In the genomic region with DNA sequence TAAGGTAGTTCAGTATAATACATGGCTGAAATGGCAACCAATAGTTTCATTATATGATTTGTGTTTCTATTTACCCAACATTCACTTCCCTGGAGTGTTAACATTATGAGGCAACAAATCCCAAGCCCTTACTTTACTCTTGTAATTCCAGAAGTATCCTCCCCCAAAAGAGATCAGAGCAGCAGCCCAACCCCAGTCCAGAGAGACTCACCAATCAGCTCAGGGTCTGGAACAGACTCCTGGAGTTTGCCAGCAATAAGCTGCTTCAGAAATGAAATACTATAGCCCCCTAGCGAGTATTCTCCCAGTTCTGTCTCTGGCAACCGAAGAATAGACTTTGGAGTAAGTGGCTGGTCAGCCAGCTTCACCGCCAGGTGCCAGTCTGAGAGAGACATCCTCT, we compare ENCODE assay signal across 20 cellular contexts. TPM values are rescaled to one million over a fixed set of nuclear protein-coding genes. Genes with fewer than 3 reads are reported as not detected.
DNase-seq lines count a peak whose midpoint lies in the region; ATAC-seq, FAIRE-seq and TF ChIP-seq lines count a peak whose summit lies in the region.
"Had no signal": no experiment of that assay in that cellular context is flagged by ENCODE, and none has a peak within 500 bp of the region (broad histone marks: within the 10 kb centered on the region; RNA-seq: fewer than 3 reads in every experiment).

No MANE protein-coding gene starts in this region.

- 44% methylated on average over 3 of the region's 3 CpGs for WGBS in HepG2 (ENCODE audit: low lambda C conversion rate)

- peak; percentile 55 for FAIRE-seq in HepG2 (lab: Jason Lieb, UNC)
- FAIRE-seq: A204.1, GM12892, GM19239, HTR-8/SVneo had no signal

- H4K20me1 ChIP-seq in HepG2 (ENCODE audit: insufficient read depth, low read length): no peaks in the 10 kb centered on the region

- intact Hi-C loops in HepG2 (cut with micrococcal nuclease; ENCODE audit: unreplicated experiment): no loop called here

- TF ChIP-seq RAD21 in HepG2 (CRISPR knock-in tag; IDR thresholded peaks at IDR 0.05): no peak

- no peak overlapping the region for H3K4me3 Mint-ChIP-seq in activated naive CD8-positive, alpha-beta T cell treated with anti-CD3 and anti-CD28 coated beads, Interleukin-2, amount 10 ng/mL, durations not matched to agents 7 days and 5 days
- no peak overlapping the region for H3K4me3 Mint-ChIP-seq in activated naive CD8-positive, alpha-beta T cell treated with anti-CD3 and anti-CD28 coated beads for 36 hours
- no peak overlapping the region for H3K4me3 Mint-ChIP-seq in activated naive CD8-positive, alpha-beta T cell treated with anti-CD3 and anti-CD28 coated beads, Interleukin-2, amount 50 U/mL, for 24 hours

- H2AFZ ChIP-seq in HepG2 (ENCODE audit: low read length): no peak overlapping the region

- peaks cover 41% of the 10 kb centered on the region for H3K4me1 Mint-ChIP-seq in activated naive CD8-positive, alpha-beta T cell treated with anti-CD3 and anti-CD28 coated beads, Interleukin-2, amount 10 ng/mL, durations not matched to agents 7 days and 5 days
- H3K4me1 Mint-ChIP-seq in activated naive CD8-positive, alpha-beta T cell treated with anti-CD3 and anti-CD28 coated beads for 36 hours: peaks cover 45% of the 10 kb centered on the region
- H3K4me1 Mint-ChIP-seq in activated naive CD8-positive, alpha-beta T cell treated with anti-CD3 and anti-CD28 coated beads, Interleukin-2, amount 50 U/mL, for 24 hours: peaks cover 59% of the 10 kb centered on the region

- DNase-seq in activated naive CD8-positive, alpha-beta T cell treated with anti-CD3 and anti-CD28 coated beads, Interleukin-2, amount 10 ng/mL, durations not matched to agents 7 days and 5 days: no peak
- DNase-seq in activated naive CD8-positive, alpha-beta T cell treated with anti-CD3 and anti-CD28 coated beads for 36 hours: no peak
- no peak for DNase-seq in activated naive CD8-positive, alpha-beta T cell treated with anti-CD3 and anti-CD28 coated beads, Interleukin-2, amount 50 U/mL, for 24 hours
- DNase-seq in HepG2 (ENCODE audit: low spot score): peak; percentile 54
- DNase-seq in medulla oblongata (ENCODE audit: extremely low spot score): no peak
- DNase-seq in NCI-H2227 (lab: John Stamatoyannopoulos, UW; ENCODE audit: unreplicated experiment): no peak
- DNase-seq in brain microvascular endothelial cell: no peak
- DNase-seq in effector memory CD4-positive, alpha-beta T cell: no peak
- DNase-seq: Calu3, DMS79, HCEC 1CT, NCI-H1436 treated with DMSO at 0.1 percent for 48 hours, NCI-H2081 treated with DMSO at 0.1 percent for 48 hours, NCI-H345, NCI-H526 treated with DMSO at 0.1 percent for 48 hours, Right ventricle myocardium superior had no signal

- TF ChIP-seq CTCF in HepG2 (CRISPR knock-in tag; IDR thresholded peaks at IDR 0.05) (0 out of 2 replicates have a peak, but pooled peaks have one; percentile 12), brain microvascular endothelial cell (IDR thresholded peaks at IDR 0.05; ENCODE audit: low read depth, low read length, missing control alignments) (no peak)

- BruUV-seq in HepG2 (replicated peaks; lab: Mats Ljungman, UMichigan): no TSS peak

- H3K27me3 Mint-ChIP-seq in activated naive CD8-positive, alpha-beta T cell treated with anti-CD3 and anti-CD28 coated beads, Interleukin-2, amount 10 ng/mL, durations not matched to agents 7 days and 5 days: no peaks in the 10 kb centered on the region
- no peaks in the 10 kb centered on the region for H3K27me3 Mint-ChIP-seq in activated naive CD8-positive, alpha-beta T cell treated with anti-CD3 and anti-CD28 coated beads for 36 hours
- H3K27me3 Mint-ChIP-seq in activated naive CD8-positive, alpha-beta T cell treated with anti-CD3 and anti-CD28 coated beads, Interleukin-2, amount 50 U/mL, for 24 hours: no peaks in the 10 kb centered on the region

- in situ Hi-C loops in HepG2 (cut with HindIII; ENCODE audit: extremely low pct_ligation_motif_present, low pct_unique_long_range_greater_than_20kb): no loop called here
- in situ Hi-C loops in brain microvascular endothelial cell (cut with HindIII; ENCODE audit: low pct_ligation_motif_present, low sequenced_read_pairs): no loop called here

- H3K4me1 ChIP-seq in HepG2 (ENCODE audit: insufficient read depth, low read length): peaks cover 39% of the 10 kb centered on the region
- H3K4me1 ChIP-seq in effector memory CD4-positive, alpha-beta T cell (ENCODE audit: control insufficient read depth, insufficient read depth, low read length, poor library complexity, severe bottlenecking): peaks cover 5% of the 10 kb centered on the region

- TF ChIP-seq EP300 in HepG2 (IDR thresholded peaks at IDR 0.05; ENCODE audit: low read depth in 2 of 2, low read length in 2 of 2) (no peak), HepG2 (CRISPR knock-in tag; IDR thresholded peaks at IDR 0.05; ENCODE audit: borderline replicate concordance) (no peak)

- CTCF ChIA-PET in HepG2 (lab: Yijun Ruan, JAX; ENCODE audit: low intra/inter-chr PET ratio, low total read pairs): no interaction called here

- peaks cover 24% of the 10 kb centered on the region for H3K79me2 ChIP-seq in HepG2 (ENCODE audit: insufficient read depth, low read length)

- H3K4me2 ChIP-seq in HepG2 (ENCODE audit: low read depth, low read length): no peak overlapping the region

- no peak for TF ChIP-seq POLR2A in HepG2 (IDR thresholded peaks at IDR 0.05; ENCODE audit: insufficient read depth in 1 of 2, low read depth in 2 of 2, low read length in 2 of 2)

- H3K9ac ChIP-seq in HepG2 (ENCODE audit: insufficient read depth, low read depth, low read length): no peak overlapping the region

- peak overlapping the region; percentile 11 for H3K27ac Mint-ChIP-seq in activated naive CD8-positive, alpha-beta T cell treated with anti-CD3 and anti-CD28 coated beads, Interleukin-2, amount 10 ng/mL, durations not matched to agents 7 days and 5 days
- H3K27ac Mint-ChIP-seq in activated naive CD8-positive, alpha-beta T cell treated with anti-CD3 and anti-CD28 coated beads for 36 hours: no peak overlapping the region
- peak overlapping the region; percentile 10 for H3K27ac Mint-ChIP-seq in activated naive CD8-positive, alpha-beta T cell treated with anti-CD3 and anti-CD28 coated beads, Interleukin-2, amount 50 U/mL, for 24 hours

- H3K9me3 ChIP-seq in HepG2 (ENCODE audit: low read length): no peaks in the 10 kb centered on the region
- H3K9me3 ChIP-seq in effector memory CD4-positive, alpha-beta T cell (ENCODE audit: control insufficient read depth, low read length): no peaks in the 10 kb centered on the region

- peaks cover 2% of the 10 kb centered on the region for H3K9me3 Mint-ChIP-seq in activated naive CD8-positive, alpha-beta T cell treated with anti-CD3 and anti-CD28 coated beads, Interleukin-2, amount 10 ng/mL, durations not matched to agents 7 days and 5 days
- H3K9me3 Mint-ChIP-seq in activated naive CD8-positive, alpha-beta T cell treated with anti-CD3 and anti-CD28 coated beads for 36 hours: peaks cover 2% of the 10 kb centered on the region
- no peaks in the 10 kb centered on the region for H3K9me3 Mint-ChIP-seq in activated naive CD8-positive, alpha-beta T cell treated with anti-CD3 and anti-CD28 coated beads, Interleukin-2, amount 50 U/mL, for 24 hours

- H3K4me3 ChIP-seq in HepG2 (replicated peaks in 1 of 3; ENCODE audit: insufficient read depth in 1 of 3, low read depth in 2 of 3, low read length in 3 of 3) (no peak overlapping the region), brain microvascular endothelial cell (ENCODE audit: low read depth, low read length) (no peak overlapping the region)
- no peak overlapping the region for H3K4me3 ChIP-seq in effector memory CD4-positive, alpha-beta T cell (ENCODE audit: insufficient read depth, low read depth, low read length, poor library complexity, severe bottlenecking)

- peaks cover 28% of the 10 kb centered on the region for H3K36me3 Mint-ChIP-seq in activated naive CD8-positive, alpha-beta T cell treated with anti-CD3 and anti-CD28 coated beads, Interleukin-2, amount 10 ng/mL, durations not matched to agents 7 days and 5 days
- H3K36me3 Mint-ChIP-seq in activated naive CD8-positive, alpha-beta T cell treated with anti-CD3 and anti-CD28 coated beads for 36 hours: peaks cover 25% of the 10 kb centered on the region
- peaks cover 21% of the 10 kb centered on the region for H3K36me3 Mint-ChIP-seq in activated naive CD8-positive, alpha-beta T cell treated with anti-CD3 and anti-CD28 coated beads, Interleukin-2, amount 50 U/mL, for 24 hours (ENCODE audit: low read depth)

- POLR2A ChIA-PET in activated naive CD8-positive, alpha-beta T cell treated with anti-CD3 and anti-CD28 coated beads, Interleukin-2, amount 10 ng/mL, durations not matched to agents 7 days and 5 days (lab: Charles Lee): interaction anchor here (0.8 kb wide), 1 partner anchor 74 kb away, joined by 4 read pairs; no protein-coding TSS in a partner anchor
- POLR2A ChIA-PET in HepG2 (lab: Yijun Ruan, JAX): interaction anchor here (0.7 to 13.6 kb wide), 5 partner anchors 10 to 77 kb away, joined by 3 to 357 read pairs (median 4); a partner anchor contains a TSS

- ATAC-seq in activated naive CD8-positive, alpha-beta T cell treated with anti-CD3 and anti-CD28 coated beads, Interleukin-2, amount 10 ng/mL, durations not matched to agents 7 days and 5 days (ENCODE audit: low read depth): no peak
- no peak for ATAC-seq in activated naive CD8-positive, alpha-beta T cell treated with anti-CD3 and anti-CD28 coated beads, Interleukin-2, amount 50 U/mL, for 24 hours
- no peak for ATAC-seq in HepG2

- H3K36me3 ChIP-seq in HepG2 (replicated peaks in 1 of 2; ENCODE audit: control insufficient read depth in 1 of 2, insufficient read depth in 2 of 2, low read length in 2 of 2) (peaks cover 0 to 19% of the 10 kb centered on the region in 2 experiments; a peak in 2 of 5 replicates), brain microvascular endothelial cell (replicated peaks) (no peaks in the 10 kb centered on the region)
- peaks cover 20% of the 10 kb centered on the region for H3K36me3 ChIP-seq in effector memory CD4-positive, alpha-beta T cell (ENCODE audit: control insufficient read depth, insufficient read depth, low read length)

- H3K27me3 ChIP-seq in HepG2 (ENCODE audit: control insufficient read depth in 1 of 2, insufficient read depth in 2 of 2, low read length in 2 of 2) (no peaks in the 10 kb centered on the region), brain microvascular endothelial cell (replicated peaks) (no peaks in the 10 kb centered on the region)
- H3K27me3 ChIP-seq in effector memory CD4-positive, alpha-beta T cell (replicated peaks; ENCODE audit: control insufficient read depth, insufficient read depth, low read length, poor library complexity, severe bottlenecking): no peaks in the 10 kb centered on the region

- no peak overlapping the region for H3K27ac ChIP-seq in HepG2 (ENCODE audit: extremely low read length, insufficient read depth, low read length)
- H3K27ac ChIP-seq in brain microvascular endothelial cell: no peak overlapping the region
- no peak overlapping the region for H3K27ac ChIP-seq in effector memory CD4-positive, alpha-beta T cell (ENCODE audit: insufficient read depth, low read length, poor library complexity, severe bottlenecking)

RNA-seq across cellular contexts. Expression of a gene that starts 2.5 kb away (rescaled TPM):
- 10 to 100 TPM; 55.3 to 63.2 TPM for total RNA-seq in activated naive CD8-positive, alpha-beta T cell treated with anti-CD3 and anti-CD28 coated beads, Interleukin-2, amount 10 ng/mL, durations not matched to agents 7 days and 5 days
- total RNA-seq in activated naive CD8-positive, alpha-beta T cell treated with anti-CD3 and anti-CD28 coated beads for 36 hours: 10 to 100 TPM; 56.6 to 56.8 TPM
- total RNA-seq in HepG2 (2016; rRNA removed; fragmentation: Illumina TruSeq; extraction: Trizol): 55.0 and 63.2 TPM in 2 replicates
- 40.0 and 66.0 TPM in 2 replicates for total RNA-seq in HepG2 (2016; cell fraction: cytosol; rRNA removed; fragmentation: Illumina TruSeq; extraction: Trizol; ENCODE audit: low read depth)
- 52.3 and 63.7 TPM in 2 replicates for total RNA-seq in HepG2 (2016; cell fraction: insoluble cytoplasmic fraction; rRNA removed; fragmentation: Illumina TruSeq; extraction: Trizol)
- 56.6 and 72.2 TPM in 2 replicates for total RNA-seq in HepG2 (2016; cell fraction: membrane; rRNA removed; fragmentation: Illumina TruSeq; extraction: Trizol)
- total RNA-seq in HepG2 (2016; cell fraction: nucleus; rRNA removed; fragmentation: Illumina TruSeq; extraction: Trizol): 14.7 and 21.3 TPM in 2 replicates
- 63.5 and 65.3 TPM in 2 replicates for polyA plus RNA-seq in HepG2 (2011; rRNA removed)
- polyA plus RNA-seq in HepG2 (2011; cell fraction: cytosol; rRNA removed): 57.8 and 86.0 TPM in 2 replicates
- polyA plus RNA-seq in HepG2 (2011; cell fraction: nucleus; rRNA removed): 25.5 and 27.0 TPM in 2 replicates
- polyA plus RNA-seq in HepG2 (2012): 38.1 and 49.1 TPM in 2 replicates
- polyA plus RNA-seq in HepG2 (2016; cell fraction: cytosol; fragmentation: Illumina TruSeq; extraction: Trizol; ENCODE audit: low read depth): 60.3 and 88.5 TPM in 2 replicates
- 70.2 and 77.9 TPM in 2 replicates for polyA plus RNA-seq in HepG2 (2016; cell fraction: insoluble cytoplasmic fraction; fragmentation: Illumina TruSeq; extraction: Trizol; ENCODE audit: low read depth)
- polyA plus RNA-seq in HepG2 (2016; cell fraction: membrane; fragmentation: Illumina TruSeq; extraction: Trizol; ENCODE audit: low read depth): 79.8 and 95.5 TPM in 2 replicates
- 32.2 and 35.3 TPM in 2 replicates for polyA plus RNA-seq in HepG2 (2016; cell fraction: nucleus; fragmentation: Illumina TruSeq; extraction: Trizol; ENCODE audit: insufficient read depth, low read depth)
- polyA minus RNA-seq in HepG2 (2011; rRNA and poly(A)+ RNA removed; ENCODE audit: low replicate concordance): 109 and 162 TPM in 2 replicates
- polyA minus RNA-seq in HepG2 (2011; cell fraction: cytosol; rRNA and poly(A)+ RNA removed): 22.8 and 25.9 TPM in 2 replicates
- polyA minus RNA-seq in HepG2 (2011; cell fraction: nucleus; rRNA and poly(A)+ RNA removed): 11.3 and 16.4 TPM in 2 replicates

RNA-seq across cellular contexts. Expression of a gene that starts 24.7 kb away (rescaled TPM):
- total RNA-seq in activated naive CD8-positive, alpha-beta T cell treated with anti-CD3 and anti-CD28 coated beads, Interleukin-2, amount 10 ng/mL, durations not matched to agents 7 days and 5 days: 10 to 100 TPM; 15.2 to 15.8 TPM
- total RNA-seq in activated naive CD8-positive, alpha-beta T cell treated with anti-CD3 and anti-CD28 coated beads for 36 hours: 10 to 100 TPM; 48.8 to 51.4 TPM
- total RNA-seq in HepG2 (2016; rRNA removed; fragmentation: Illumina TruSeq; extraction: Trizol): 7.1 and 15.8 TPM in 2 replicates
- total RNA-seq in HepG2 (2016; cell fraction: cytosol; rRNA removed; fragmentation: Illumina TruSeq; extraction: Trizol; ENCODE audit: low read depth): 6.7 and 6.9 TPM in 2 replicates
- total RNA-seq in HepG2 (2016; cell fraction: insoluble cytoplasmic fraction; rRNA removed; fragmentation: Illumina TruSeq; extraction: Trizol): 5.8 and 16.8 TPM in 2 replicates
- total RNA-seq in HepG2 (2016; cell fraction: membrane; rRNA removed; fragmentation: Illumina TruSeq; extraction: Trizol): 6.1 and 7.5 TPM in 2 replicates
- 18.1 and 21.2 TPM in 2 replicates for total RNA-seq in HepG2 (2016; cell fraction: nucleus; rRNA removed; fragmentation: Illumina TruSeq; extraction: Trizol)
- 9.0 and 11.3 TPM in 2 replicates for polyA plus RNA-seq in HepG2 (2011; rRNA removed)
- 9.5 and 11.5 TPM in 2 replicates for polyA plus RNA-seq in HepG2 (2011; cell fraction: cytosol; rRNA removed)
- polyA plus RNA-seq in HepG2 (2011; cell fraction: nucleus; rRNA removed): 27.8 and 40.2 TPM in 2 replicates
- polyA plus RNA-seq in HepG2 (2012): 6.1 and 9.1 TPM in 2 replicates
- polyA plus RNA-seq in HepG2 (2016; cell fraction: cytosol; fragmentation: Illumina TruSeq; extraction: Trizol; ENCODE audit: low read depth): 0.77 and 0.90 TPM in 2 replicates
- 3.7 and 5.2 TPM in 2 replicates for polyA plus RNA-seq in HepG2 (2016; cell fraction: insoluble cytoplasmic fraction; fragmentation: Illumina TruSeq; extraction: Trizol; ENCODE audit: low read depth)
- polyA plus RNA-seq in HepG2 (2016; cell fraction: membrane; fragmentation: Illumina TruSeq; extraction: Trizol; ENCODE audit: low read depth): 2.0 and 2.2 TPM in 2 replicates
- polyA plus RNA-seq in HepG2 (2016; cell fraction: nucleus; fragmentation: Illumina TruSeq; extraction: Trizol; ENCODE audit: insufficient read depth, low read depth): 40.2 and 42.1 TPM in 2 replicates
- 1.2 and 27.6 TPM in 2 replicates for polyA minus RNA-seq in HepG2 (2011; rRNA and poly(A)+ RNA removed; ENCODE audit: low replicate concordance)
- 8.8 and 9.2 TPM in 2 replicates for polyA minus RNA-seq in HepG2 (2011; cell fraction: cytosol; rRNA and poly(A)+ RNA removed)
- 13.6 and 14.7 TPM in 2 replicates for polyA minus RNA-seq in HepG2 (2011; cell fraction: nucleus; rRNA and poly(A)+ RNA removed)
